ENCODE assay signal across 21 cellular contexts in genomic region chr16:59865071-59865671, GRCh38.
"Had no signal": no experiment of that assay in that cellular context is flagged by ENCODE, and none has a peak within 500 bp of the region (broad histone marks: within the 10 kb centered on the region; RNA-seq: fewer than 3 reads in every experiment).

No MANE protein-coding gene starts in this region.

- H3K27ac ChIP-seq: breast epithelium, heart right ventricle, left lung, neutrophil, ovary, tibial nerve had no signal

- H3K4me3 ChIP-seq: breast epithelium, heart right ventricle, left lung, lung, ovary, tibial nerve had no signal

- H3K4me3 Mint-ChIP-seq: activated CD4-positive, alpha-beta T cell treated with anti-CD3 and anti-CD28 coated beads for 36 hours; activated naive CD4-positive, alpha-beta T cell treated with anti-CD3 and anti-CD28 coated beads, Interleukin-2, amount 10 ng/mL, durations not matched to agents 7 days and 5 days; activated T-helper 1 cell treated with anti-CD3 and anti-CD28 coated beads, Interleukin-12 subunit alpha, Interleukin-12 subunit beta, Interleukin-2, Interleukin-4 antibody, amounts not matched to agents 30 ng/mL and 10 ng/mL and 1 ng/mL, durations not matched to agents 14 hours and 24 hours and 36 hours; natural killer cell treated with Interleukin-12 subunit alpha and Interleukin-12 subunit beta and Interleukin-15 and Interleukin-18, amount 100 ng/mL, for 72 hours had no signal

- DNase-seq: activated CD4-positive, alpha-beta T cell treated with anti-CD3 and anti-CD28 coated beads for 36 hours; activated CD4-positive, alpha-beta T cell treated with anti-CD3 and anti-CD28 coated beads, Interleukin-2, amount 50 U/mL, for 4 hours; activated CD4-positive, CD25-positive, alpha-beta regulatory T cell; activated gamma-delta T cell; activated naive CD4-positive, alpha-beta T cell treated with anti-CD3 and anti-CD28 coated beads, Interleukin-2, amount 10 ng/mL, durations not matched to agents 7 days and 5 days; amygdala; central memory CD4-positive, alpha-beta T cell; heart right ventricle; left lung; mesendoderm; ovary; stimulated activated CD4-positive, alpha-beta T cell treated with anti-CD3 and anti-CD28 coated beads, Interleukin-15, amount 100 ng/mL, for 24 hours; stimulated activated naive CD4-positive, alpha-beta T cell treated with Interleukin-2 at 50 U/mL for 16 hours had no signal

- H3K4me1 Mint-ChIP-seq: activated CD4-positive, alpha-beta T cell treated with anti-CD3 and anti-CD28 coated beads for 36 hours; activated naive CD4-positive, alpha-beta T cell treated with anti-CD3 and anti-CD28 coated beads, Interleukin-2, amount 10 ng/mL, durations not matched to agents 7 days and 5 days had no signal

- H3K36me3 Mint-ChIP-seq: activated naive CD4-positive, alpha-beta T cell treated with anti-CD3 and anti-CD28 coated beads, Interleukin-2, amount 10 ng/mL, durations not matched to agents 7 days and 5 days; natural killer cell treated with Interleukin-12 subunit alpha and Interleukin-12 subunit beta and Interleukin-15 and Interleukin-18, amount 100 ng/mL, for 72 hours had no signal

- H3K4me1 ChIP-seq: breast epithelium, heart right ventricle, left lung had no signal

- H3K9me3 ChIP-seq: breast epithelium, neutrophil, ovary, tibial nerve had no signal

- H3K27me3 ChIP-seq: breast epithelium, heart right ventricle, left lung, neutrophil, ovary, tibial nerve had no signal

- H3K27ac Mint-ChIP-seq: activated CD4-positive, alpha-beta T cell treated with anti-CD3 and anti-CD28 coated beads for 36 hours; activated naive CD4-positive, alpha-beta T cell treated with anti-CD3 and anti-CD28 coated beads, Interleukin-2, amount 10 ng/mL, durations not matched to agents 7 days and 5 days; activated T-helper 1 cell treated with anti-CD3 and anti-CD28 coated beads, Interleukin-12 subunit alpha, Interleukin-12 subunit beta, Interleukin-2, Interleukin-4 antibody, amounts not matched to agents 30 ng/mL and 10 ng/mL and 1 ng/mL, durations not matched to agents 14 hours and 24 hours and 36 hours; natural killer cell treated with Interleukin-12 subunit alpha and Interleukin-12 subunit beta and Interleukin-15 and Interleukin-18, amount 100 ng/mL, for 72 hours; progenitor cell of endocrine pancreas had no signal

- H3K27me3 Mint-ChIP-seq: activated CD4-positive, alpha-beta T cell treated with anti-CD3 and anti-CD28 coated beads for 36 hours; activated naive CD4-positive, alpha-beta T cell treated with anti-CD3 and anti-CD28 coated beads, Interleukin-2, amount 10 ng/mL, durations not matched to agents 7 days and 5 days; natural killer cell treated with Interleukin-12 subunit alpha and Interleukin-12 subunit beta and Interleukin-15 and Interleukin-18, amount 100 ng/mL, for 72 hours; progenitor cell of endocrine pancreas had no signal

- ATAC-seq: activated CD4-positive, alpha-beta T cell treated with anti-CD3 and anti-CD28 coated beads for 36 hours; heart right ventricle; left lung; natural killer cell treated with Interleukin-12 subunit alpha and Interleukin-12 subunit beta and Interleukin-15 and Interleukin-18, amount 100 ng/mL, for 72 hours; sciatic nerve had no signal

- H3K36me3 ChIP-seq: breast epithelium, heart right ventricle, left lung, neutrophil, ovary, tibial nerve had no signal
